23 cellular contexts compared by ENCODE assay signal in genomic region chr4:119537586-119537985, GRCh38.
DNase-seq lines count a peak whose midpoint lies in the region; ATAC-seq and TF ChIP-seq lines count a peak whose summit lies in the region.
"Had no signal": no experiment of that assay in that cellular context is flagged by ENCODE, and none has a peak within 500 bp of the region (broad histone marks: within the 10 kb centered on the region; RNA-seq: fewer than 3 reads in every experiment).

No MANE protein-coding gene starts in this region.

- WGBS in esophagus muscularis mucosa = 100% methylated on average over 1 of the region's 1 CpG

- no peaks in the 10 kb centered on the region for H3K4me1 Mint-ChIP-seq in activated CD4-positive, alpha-beta T cell treated with anti-CD3 and anti-CD28 coated beads for 36 hours

- no peak overlapping the region for H3K4me3 Mint-ChIP-seq in activated CD4-positive, alpha-beta T cell treated with anti-CD3 and anti-CD28 coated beads for 36 hours
- H3K4me3 Mint-ChIP-seq: activated CD4-positive, alpha-beta memory T cell treated with anti-CD3 and anti-CD28 coated beads, Interleukin-2, amount 10 ng/mL, durations not matched to agents 7 days and 5 days; effector memory CD8-positive, alpha-beta T cell had no signal

- POLR2A ChIA-PET in activated CD4-positive, alpha-beta T cell treated with anti-CD3 and anti-CD28 coated beads for 36 hours (lab: Charles Lee) = no interaction called here

- ATAC-seq in GM19043 (IDR thresholded peaks at IDR 0.05; ENCODE audit: low read depth, unreplicated experiment) = peak; percentile 27
- ATAC-seq in HG03342 (IDR thresholded peaks at IDR 0.05; ENCODE audit: unreplicated experiment) = peak; percentile 32
- no peak for ATAC-seq in GM18520 (IDR thresholded peaks at IDR 0.05; ENCODE audit: unreplicated experiment)
- ATAC-seq in GM21619 (IDR thresholded peaks at IDR 0.05; ENCODE audit: unreplicated experiment) = no peak
- ATAC-seq in activated CD4-positive, alpha-beta T cell treated with anti-CD3 and anti-CD28 coated beads for 36 hours = no peak
- ATAC-seq: effector memory CD8-positive, alpha-beta T cell; mucosa of descending colon; psoas muscle had no signal

- no peak for TF ChIP-seq CTCF in esophagus muscularis mucosa (IDR thresholded peaks at IDR 0.05)
- no peak for TF ChIP-seq CTCF in GM13976 (IDR thresholded peaks at IDR 0.05; ENCODE audit: borderline replicate concordance, control extremely low read depth, extremely low read depth, insufficient read depth, missing control alignments)

- in situ Hi-C loops in GM13976 (cut with MboI; ENCODE audit: low sequenced_read_pairs, unreplicated experiment) = no loop called here

- no peak overlapping the region for H3K27ac Mint-ChIP-seq in activated CD4-positive, alpha-beta T cell treated with anti-CD3 and anti-CD28 coated beads for 36 hours
- H3K27ac Mint-ChIP-seq: activated CD4-positive, alpha-beta memory T cell treated with anti-CD3 and anti-CD28 coated beads, Interleukin-2, amount 10 ng/mL, durations not matched to agents 7 days and 5 days; effector memory CD8-positive, alpha-beta T cell had no signal

- H3K27me3 Mint-ChIP-seq in activated CD4-positive, alpha-beta T cell treated with anti-CD3 and anti-CD28 coated beads for 36 hours = no peaks in the 10 kb centered on the region
- H3K27me3 Mint-ChIP-seq: activated CD4-positive, alpha-beta memory T cell treated with anti-CD3 and anti-CD28 coated beads, Interleukin-2, amount 10 ng/mL, durations not matched to agents 7 days and 5 days; effector memory CD8-positive, alpha-beta T cell had no signal

- H3K36me3 Mint-ChIP-seq in activated CD4-positive, alpha-beta T cell treated with anti-CD3 and anti-CD28 coated beads for 36 hours (ENCODE audit: low read depth) = peaks cover 19% of the 10 kb centered on the region

- H3K4me3 ChIP-seq in esophagus muscularis mucosa = no peak overlapping the region
- H3K4me3 ChIP-seq: breast epithelium, esophagus squamous epithelium, mucosa of descending colon, psoas muscle, tibial nerve had no signal

- no peaks in the 10 kb centered on the region for H3K9me3 ChIP-seq in esophagus muscularis mucosa
- H3K9me3 ChIP-seq: BE2C, breast epithelium, esophagus squamous epithelium, psoas muscle had no signal

- no peak for TF ChIP-seq EP300 in esophagus muscularis mucosa (IDR thresholded peaks at IDR 0.05)

- CTCF ChIA-PET in activated CD4-positive, alpha-beta T cell treated with anti-CD3 and anti-CD28 coated beads for 36 hours (lab: Charles Lee) = no interaction called here

- no peaks in the 10 kb centered on the region for H3K9me3 Mint-ChIP-seq in activated CD4-positive, alpha-beta T cell treated with anti-CD3 and anti-CD28 coated beads for 36 hours (ENCODE audit: low read depth)
- H3K9me3 Mint-ChIP-seq: effector memory CD8-positive, alpha-beta T cell had no signal

- no peaks in the 10 kb centered on the region for H3K27me3 ChIP-seq in esophagus muscularis mucosa
- H3K27me3 ChIP-seq: BE2C, breast epithelium, esophagus squamous epithelium, tibial nerve had no signal

- peaks cover 6 to 73% (median 16%) of the 10 kb centered on the region in 4 donors for H3K36me3 ChIP-seq in esophagus muscularis mucosa
- H3K36me3 ChIP-seq: BE2C, breast epithelium had no signal

- H3K27ac ChIP-seq in esophagus muscularis mucosa (replicated peaks in 1 of 4) = peak overlapping the region; percentile 15 to 66 (median 44)
- H3K27ac ChIP-seq: psoas muscle, RWPE1 had no signal

- no peak for DNase-seq in esophagus muscularis mucosa (ENCODE audit: extremely low spot score)
- no peak for DNase-seq in GM13976 (ENCODE audit: low spot score)
- DNase-seq in activated CD4-positive, alpha-beta T cell treated with anti-CD3 and anti-CD28 coated beads for 36 hours = no peak
- DNase-seq: activated CD4-positive, alpha-beta memory T cell treated with anti-CD3 and anti-CD28 coated beads, Interleukin-2, amount 10 ng/mL, durations not matched to agents 7 days and 5 days; activated CD4-positive, CD25-positive, alpha-beta regulatory T cell; BE2C; COR-L47; effector memory CD8-positive, alpha-beta T cell; esophagus squamous epithelium; Kasumi-1; mucosa of descending colon; NCI-H187 treated with DMSO at 0.1 percent for 48 hours; psoas muscle; stimulated activated CD4-positive, alpha-beta T cell treated with anti-CD3 and anti-CD28 coated beads, Interleukin-1b, Interleukin-23, amount 100 ng/mL, for 48 hours; stimulated activated naive CD4-positive, alpha-beta T cell treated with Interleukin-2 at 50 U/mL for 16 hours; T1000 had no signal

- no peak for TF ChIP-seq POLR2A in esophagus muscularis mucosa (IDR thresholded peaks at IDR 0.05; ENCODE audit: low read depth)

- intact Hi-C loops in esophagus muscularis mucosa (cut with DNase I) = no loop called here
- intact Hi-C loops in activated CD4-positive, alpha-beta T cell treated with anti-CD3 and anti-CD28 coated beads for 36 hours (cut with DNase I, micrococcal nuclease) = no loop called here

- H3K4me1 ChIP-seq in esophagus muscularis mucosa = peaks cover 0 to 39% (median 33%) of the 10 kb centered on the region in 4 donors
- H3K4me1 ChIP-seq: BE2C, breast epithelium, psoas muscle had no signal

Comparison
In these comparisons a context has a peak if more than half of its experiments do, and no peak if none do; other contexts are left out.
1. ATAC-seq: peak in GM19043 (single experiment) and HG03342 (single experiment); none in GM18520 (single experiment), GM21619 (single experiment) and activated CD4-positive, alpha-beta T cell treated with anti-CD3 and anti-CD28 coated beads for 36 hours (single experiment).